8 cellular contexts compared by ENCODE assay signal in genomic region chr1:201503397-201504176, GRCh38. TPM values are rescaled to one million over a fixed set of nuclear protein-coding genes. Genes with fewer than 3 reads are reported as not detected.
DNase-seq lines count a peak whose midpoint lies in the region; ATAC-seq and TF ChIP-seq lines count a peak whose summit lies in the region.

No MANE protein-coding gene starts in this region.

- peak overlapping the region; percentile 52 for H3K27ac ChIP-seq in ectodermal cell (ENCODE audit: insufficient read depth, low read depth, low read length, poor library complexity, severe bottlenecking)

- no peaks in the 10 kb centered on the region for H3K9me3 ChIP-seq in ectodermal cell (ENCODE audit: control insufficient read depth, low read length)

- WGBS in ectodermal cell, 2 experiments, result 23 to 25% methylated on average over 13 of the region's 13 CpGs

- H3K36me3 ChIP-seq in ectodermal cell (ENCODE audit: control insufficient read depth, insufficient read depth, low read length), result no peaks in the 10 kb centered on the region

- H3K36me3 Mint-ChIP-seq in nephron (ENCODE audit: low read depth), result no peaks in the 10 kb centered on the region

- no peaks in the 10 kb centered on the region for H3K27me3 Mint-ChIP-seq in nephron (ENCODE audit: low read depth)

- H3K9me3 Mint-ChIP-seq in nephron, result no peaks in the 10 kb centered on the region

- H3K4me3 ChIP-seq in ectodermal cell (ENCODE audit: insufficient read depth, low read depth, low read length), result no peak overlapping the region

- peak overlapping the region; percentile 0 to 9 (median 1) for H3K4me3 Mint-ChIP-seq in nephron

- no peak for ATAC-seq in GM18858 (IDR thresholded peaks at IDR 0.05; ENCODE audit: unreplicated experiment)

- H3K27me3 ChIP-seq in ectodermal cell (ENCODE audit: control insufficient read depth, insufficient read depth, low read length, poor library complexity, severe bottlenecking), result peaks cover 22% of the 10 kb centered on the region

- no peak for TF ChIP-seq CTCF in nephron (IDR thresholded peaks at IDR 0.05; ENCODE audit: unreplicated experiment in 3 of 3)

- DNase-seq in AG20443 (ENCODE audit: low spot score), result peak; percentile 78
- DNase-seq in NCI-H2171 (lab: John Stamatoyannopoulos, UW), result peak; percentile 44
- DNase-seq in NCI-H187 (lab: John Stamatoyannopoulos, UW), result no peak
- no peak for DNase-seq in NCI-H1436 (lab: John Stamatoyannopoulos, UW)
- no peak for DNase-seq in NCI-H748 (lab: John Stamatoyannopoulos, UW; ENCODE audit: unreplicated experiment)

- peaks cover 38% of the 10 kb centered on the region for H3K4me1 ChIP-seq in ectodermal cell (ENCODE audit: control insufficient read depth, insufficient read depth, low read length)

- peaks cover 68% of the 10 kb centered on the region for H3K4me1 Mint-ChIP-seq in nephron

- H3K27ac Mint-ChIP-seq in nephron, result peak overlapping the region; percentile 95 to 99 (median 98)

RNA-seq across cellular contexts. Expression of gene CSRP1, which starts 3.3 kb away (rescaled TPM):
- 9.0 TPM for polyA plus RNA-seq in ectodermal cell (2013, experiment 1 of 4)
- 7.9 TPM for polyA plus RNA-seq in ectodermal cell (2013, experiment 2 of 4)
- 7.4 TPM for polyA plus RNA-seq in ectodermal cell (2013, experiment 3 of 4)
- polyA plus RNA-seq in ectodermal cell (2013, experiment 4 of 4), result 9.0 TPM

RNA-seq across cellular contexts. Expression of gene PHLDA3, which starts 34.6 kb away (rescaled TPM):
- polyA plus RNA-seq in ectodermal cell (2013, experiment 1 of 4), result 7.9 TPM
- polyA plus RNA-seq in ectodermal cell (2013, experiment 2 of 4), result 9.8 TPM
- polyA plus RNA-seq in ectodermal cell (2013, experiment 3 of 4), result 8.2 TPM
- polyA plus RNA-seq in ectodermal cell (2013, experiment 4 of 4), result 9.2 TPM

RNA-seq across cellular contexts. Expression of gene NAV1, which starts 35.3 kb away (rescaled TPM):
- polyA plus RNA-seq in ectodermal cell (2013, experiment 1 of 4), result 87.6 TPM
- 157 TPM for polyA plus RNA-seq in ectodermal cell (2013, experiment 2 of 4)
- polyA plus RNA-seq in ectodermal cell (2013, experiment 3 of 4), result 76.4 TPM
- polyA plus RNA-seq in ectodermal cell (2013, experiment 4 of 4), result 108 TPM

Comparison
In these comparisons a context has a peak if more than half of its experiments do, and no peak if none do; other contexts are left out.
1. DNase-seq: peak in AG20443 (single experiment) and NCI-H2171 (single experiment); none in NCI-H187 (0 of 2), NCI-H1436 (single experiment) and NCI-H748 (single experiment).